In the genomic region with DNA sequence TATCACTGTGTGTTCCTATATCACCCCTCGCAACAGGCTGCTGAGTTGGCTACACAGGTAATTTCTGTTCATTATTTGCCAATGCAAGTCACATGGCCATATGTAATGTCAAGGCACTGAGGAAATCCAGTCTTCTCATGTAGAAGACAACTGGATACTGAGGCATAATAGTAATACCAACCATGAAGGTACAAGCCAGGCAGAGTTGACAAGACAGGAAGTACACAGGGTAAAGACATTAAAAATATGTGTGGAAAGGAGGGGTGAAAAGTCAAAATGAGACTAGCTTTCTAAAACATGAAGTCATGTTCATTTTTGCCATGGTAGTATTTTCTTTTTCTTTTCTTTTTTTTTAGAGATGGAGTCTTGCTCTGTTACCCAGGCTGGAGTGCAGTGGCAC, we compare ENCODE assay signal across 17 cellular contexts. TPM values are rescaled to one million over a fixed set of nuclear protein-coding genes. Genes with fewer than 3 reads are reported as not detected.
DNase-seq lines count a peak whose midpoint lies in the region; ATAC-seq and TF ChIP-seq lines count a peak whose summit lies in the region.
"Had no signal": no experiment of that assay in that cellular context is flagged by ENCODE, and none has a peak within 500 bp of the region (broad histone marks: within the 10 kb centered on the region; RNA-seq: fewer than 3 reads in every experiment).

No MANE protein-coding gene starts in this region.

- in situ Hi-C loops in HAP-1 (cut with MboI; ENCODE audit: low sequenced_read_pairs) = no loop called here

- H3K36me3 ChIP-seq in right lobe of liver = no peaks in the 10 kb centered on the region
- H3K36me3 ChIP-seq in HAP-1 (replicated peaks) = no peaks in the 10 kb centered on the region
- H3K36me3 ChIP-seq: Peyer's patch had no signal

- DNase-seq in activated CD8-positive, alpha-beta T cell treated with anti-CD3 and anti-CD28 coated beads for 36 hours = no peak
- no peak for DNase-seq in activated CD8-positive, alpha-beta T cell treated with anti-CD3 and anti-CD28 coated beads, Interleukin-2, amount 10 ng/mL, durations not matched to agents 7 days and 5 days
- DNase-seq in CD4-positive, alpha-beta T cell = no peak
- DNase-seq in activated CD4-positive, alpha-beta memory T cell treated with anti-CD3 and anti-CD28 coated beads, Interleukin-2, amount 10 ng/mL, durations not matched to agents 7 days and 5 days = no peak
- no peak for DNase-seq in naive thymus-derived CD8-positive, alpha-beta T cell
- DNase-seq in right lobe of liver (no peak), HAP-1 (ENCODE audit: low spot score in 2 of 2) (no peak)
- DNase-seq: 8988T, DMS153, GDM1, GOT3, NCI-H1105, NCI-H2081 treated with DMSO at 0.1 percent for 48 hours, Peyer's patch had no signal

- CTCF ChIA-PET in activated CD8-positive, alpha-beta T cell treated with anti-CD3 and anti-CD28 coated beads for 36 hours (lab: Charles Lee) = interaction anchor here (0.9 to 1.3 kb wide), 3 partner anchors 10 to 56 kb away, joined by 3 to 4 read pairs (median 3); a partner anchor contains a TSS
- CTCF ChIA-PET in activated CD8-positive, alpha-beta T cell treated with anti-CD3 and anti-CD28 coated beads, Interleukin-2, amount 10 ng/mL, durations not matched to agents 7 days and 5 days (lab: Charles Lee) = interaction anchor here (1.0 to 3.2 kb wide), 4 partner anchors 10 to 55 kb away, joined by 3 to 10 read pairs (median 4); no protein-coding TSS in a partner anchor
- CTCF ChIA-PET in CD4-positive, alpha-beta T cell (lab: Charles Lee) = no interaction called here
- CTCF ChIA-PET in activated CD4-positive, alpha-beta memory T cell treated with anti-CD3 and anti-CD28 coated beads, Interleukin-2, amount 10 ng/mL, durations not matched to agents 7 days and 5 days (lab: Charles Lee) = interaction anchor here (1.2 to 1.6 kb wide), 2 partner anchors 55 to 131 kb away, joined by 3 to 6 read pairs; a partner anchor contains a TSS

- H3K4me1 ChIP-seq in right lobe of liver = no peaks in the 10 kb centered on the region
- peaks cover 7% of the 10 kb centered on the region for H3K4me1 ChIP-seq in HAP-1
- H3K4me1 ChIP-seq: Peyer's patch had no signal

- H3K9me3 ChIP-seq in CD4-positive, alpha-beta T cell (ENCODE audit: control insufficient read depth, low read length) = no peaks in the 10 kb centered on the region
- no peaks in the 10 kb centered on the region for H3K9me3 ChIP-seq in right lobe of liver
- H3K9me3 ChIP-seq in HAP-1 = no peaks in the 10 kb centered on the region
- H3K9me3 ChIP-seq: Peyer's patch had no signal

- no peaks in the 10 kb centered on the region for H3K27me3 ChIP-seq in CD4-positive, alpha-beta T cell (ENCODE audit: control insufficient read depth, insufficient read depth, low read length)
- H3K27me3 ChIP-seq in right lobe of liver (no peaks in the 10 kb centered on the region), HAP-1 (ENCODE audit: low read depth) (no peaks in the 10 kb centered on the region)
- H3K27me3 ChIP-seq: Peyer's patch had no signal

- H3K27ac ChIP-seq in CD4-positive, alpha-beta T cell (ENCODE audit: low read depth, low read length) = no peak overlapping the region
- H3K27ac ChIP-seq in right lobe of liver = no peak overlapping the region
- H3K27ac ChIP-seq: Peyer's patch had no signal

- peaks cover 21% of the 10 kb centered on the region for H3K4me1 Mint-ChIP-seq in activated CD8-positive, alpha-beta T cell treated with anti-CD3 and anti-CD28 coated beads for 36 hours (ENCODE audit: low read depth)
- peaks cover 17% of the 10 kb centered on the region for H3K4me1 Mint-ChIP-seq in activated CD8-positive, alpha-beta T cell treated with anti-CD3 and anti-CD28 coated beads, Interleukin-2, amount 10 ng/mL, durations not matched to agents 7 days and 5 days (ENCODE audit: low read depth)
- peaks cover 20% of the 10 kb centered on the region for H3K4me1 Mint-ChIP-seq in CD4-positive, alpha-beta T cell (ENCODE audit: low read depth)
- H3K4me1 Mint-ChIP-seq in activated CD4-positive, alpha-beta memory T cell treated with anti-CD3 and anti-CD28 coated beads, Interleukin-2, amount 10 ng/mL, durations not matched to agents 7 days and 5 days = peaks cover 19% of the 10 kb centered on the region
- H3K4me1 Mint-ChIP-seq in naive thymus-derived CD8-positive, alpha-beta T cell = peaks cover 6 to 14% (median 10%) of the 10 kb centered on the region in 4 donors
- H3K4me1 Mint-ChIP-seq: CD14-positive monocyte had no signal

- H3K27ac Mint-ChIP-seq in activated CD8-positive, alpha-beta T cell treated with anti-CD3 and anti-CD28 coated beads for 36 hours = peak overlapping the region; percentile 71
- H3K27ac Mint-ChIP-seq in activated CD8-positive, alpha-beta T cell treated with anti-CD3 and anti-CD28 coated beads, Interleukin-2, amount 10 ng/mL, durations not matched to agents 7 days and 5 days = no peak overlapping the region
- peak overlapping the region; percentile 22 for H3K27ac Mint-ChIP-seq in CD4-positive, alpha-beta T cell
- H3K27ac Mint-ChIP-seq in activated CD4-positive, alpha-beta memory T cell treated with anti-CD3 and anti-CD28 coated beads, Interleukin-2, amount 10 ng/mL, durations not matched to agents 7 days and 5 days = peak overlapping the region; percentile 50
- peak overlapping the region in 7 of 10 donors; percentile 4 to 60 (median 37) for H3K27ac Mint-ChIP-seq in naive thymus-derived CD8-positive, alpha-beta T cell
- H3K27ac Mint-ChIP-seq: CD14-positive monocyte had no signal

- POLR2A ChIA-PET in activated CD8-positive, alpha-beta T cell treated with anti-CD3 and anti-CD28 coated beads for 36 hours (lab: Charles Lee) = interaction anchor here (1.0 to 1.2 kb wide), 2 partner anchors 11 to 55 kb away, joined by 3 to 7 read pairs; a partner anchor contains a TSS
- POLR2A ChIA-PET in activated CD8-positive, alpha-beta T cell treated with anti-CD3 and anti-CD28 coated beads, Interleukin-2, amount 10 ng/mL, durations not matched to agents 7 days and 5 days (lab: Charles Lee) = interaction anchor here (1.4 kb wide), 1 partner anchor 55 kb away, joined by 6 read pairs; no protein-coding TSS in a partner anchor
- POLR2A ChIA-PET in CD4-positive, alpha-beta T cell (lab: Charles Lee) = interaction anchor here (2.4 to 3.3 kb wide), 2 partner anchors 55 to 131 kb away, joined by 14 to 56 read pairs; a partner anchor contains a TSS
- POLR2A ChIA-PET in activated CD4-positive, alpha-beta memory T cell treated with anti-CD3 and anti-CD28 coated beads, Interleukin-2, amount 10 ng/mL, durations not matched to agents 7 days and 5 days (lab: Charles Lee) = interaction anchor here (0.6 to 3.7 kb wide), 4 partner anchors 9 to 132 kb away, joined by 3 to 17 read pairs (median 8); a partner anchor contains a TSS
- POLR2A ChIA-PET in naive thymus-derived CD8-positive, alpha-beta T cell (lab: Charles Lee) = interaction anchor here (0.6 to 6.2 kb wide), 3 partner anchors 16 to 55 kb away, joined by 3 to 49 read pairs (median 3); a partner anchor contains a TSS

- no peak for TF ChIP-seq POLR2A in right lobe of liver (IDR thresholded peaks at IDR 0.05)

- WGBS in right lobe of liver (ENCODE audit: insufficient coverage, low coverage, low lambda C conversion rate, missing lambda C conversion rate) = 100% methylated on average over 1 of the region's 1 CpG

- TF ChIP-seq CTCF in activated CD8-positive, alpha-beta T cell treated with anti-CD3 and anti-CD28 coated beads for 36 hours (IDR thresholded peaks at IDR 0.05) = no peak
- no peak for TF ChIP-seq CTCF in CD4-positive, alpha-beta T cell (IDR thresholded peaks at IDR 0.05)
- no peak for TF ChIP-seq CTCF in right lobe of liver (IDR thresholded peaks at IDR 0.05)

- H3K36me3 Mint-ChIP-seq in activated CD8-positive, alpha-beta T cell treated with anti-CD3 and anti-CD28 coated beads for 36 hours (ENCODE audit: low read depth) = peaks cover 16% of the 10 kb centered on the region
- peaks cover 52% of the 10 kb centered on the region for H3K36me3 Mint-ChIP-seq in activated CD8-positive, alpha-beta T cell treated with anti-CD3 and anti-CD28 coated beads, Interleukin-2, amount 10 ng/mL, durations not matched to agents 7 days and 5 days (ENCODE audit: low read depth)
- peaks cover 57% of the 10 kb centered on the region for H3K36me3 Mint-ChIP-seq in CD4-positive, alpha-beta T cell (ENCODE audit: low read depth)
- H3K36me3 Mint-ChIP-seq in activated CD4-positive, alpha-beta memory T cell treated with anti-CD3 and anti-CD28 coated beads, Interleukin-2, amount 10 ng/mL, durations not matched to agents 7 days and 5 days (ENCODE audit: low read depth) = peaks cover 53% of the 10 kb centered on the region
- peaks cover 0 to 43% (median 7%) of the 10 kb centered on the region in 3 donors for H3K36me3 Mint-ChIP-seq in naive thymus-derived CD8-positive, alpha-beta T cell

- peak; percentile 70 for ATAC-seq in activated CD8-positive, alpha-beta T cell treated with anti-CD3 and anti-CD28 coated beads for 36 hours
- ATAC-seq in activated CD8-positive, alpha-beta T cell treated with anti-CD3 and anti-CD28 coated beads, Interleukin-2, amount 10 ng/mL, durations not matched to agents 7 days and 5 days = no peak
- no peak for ATAC-seq in CD4-positive, alpha-beta T cell (ENCODE audit: poor library complexity)
- no peak for ATAC-seq in naive thymus-derived CD8-positive, alpha-beta T cell
- no peak for ATAC-seq in right lobe of liver
- no peak for ATAC-seq in HG03025 (IDR thresholded peaks at IDR 0.05; ENCODE audit: low FRiP score, unreplicated experiment)
- ATAC-seq: K562 had no signal

- H3K4me3 ChIP-seq in right lobe of liver (no peak overlapping the region), HAP-1 (no peak overlapping the region)
- H3K4me3 ChIP-seq: K562, Peyer's patch had no signal

- intact Hi-C loops in activated CD8-positive, alpha-beta T cell treated with anti-CD3 and anti-CD28 coated beads for 36 hours (cut with micrococcal nuclease) = no loop called here
- intact Hi-C loops in CD4-positive, alpha-beta T cell (cut with DNase I, micrococcal nuclease) = loop anchor here (5.0 kb wide), 2 partner anchors 52 to 132 kb away; a partner anchor contains a TSS
- intact Hi-C loops in right lobe of liver (cut with DNase I) = no loop called here

- H3K9me3 Mint-ChIP-seq in activated CD8-positive, alpha-beta T cell treated with anti-CD3 and anti-CD28 coated beads for 36 hours = no peaks in the 10 kb centered on the region
- H3K9me3 Mint-ChIP-seq in activated CD8-positive, alpha-beta T cell treated with anti-CD3 and anti-CD28 coated beads, Interleukin-2, amount 10 ng/mL, durations not matched to agents 7 days and 5 days (ENCODE audit: insufficient read depth) = no peaks in the 10 kb centered on the region
- H3K9me3 Mint-ChIP-seq in CD4-positive, alpha-beta T cell = no peaks in the 10 kb centered on the region
- no peaks in the 10 kb centered on the region for H3K9me3 Mint-ChIP-seq in activated CD4-positive, alpha-beta memory T cell treated with anti-CD3 and anti-CD28 coated beads, Interleukin-2, amount 10 ng/mL, durations not matched to agents 7 days and 5 days
- no peaks in the 10 kb centered on the region for H3K9me3 Mint-ChIP-seq in naive thymus-derived CD8-positive, alpha-beta T cell

- no peaks in the 10 kb centered on the region for H3K27me3 Mint-ChIP-seq in activated CD8-positive, alpha-beta T cell treated with anti-CD3 and anti-CD28 coated beads for 36 hours
- no peaks in the 10 kb centered on the region for H3K27me3 Mint-ChIP-seq in activated CD8-positive, alpha-beta T cell treated with anti-CD3 and anti-CD28 coated beads, Interleukin-2, amount 10 ng/mL, durations not matched to agents 7 days and 5 days (ENCODE audit: low read depth)
- no peaks in the 10 kb centered on the region for H3K27me3 Mint-ChIP-seq in CD4-positive, alpha-beta T cell
- H3K27me3 Mint-ChIP-seq in activated CD4-positive, alpha-beta memory T cell treated with anti-CD3 and anti-CD28 coated beads, Interleukin-2, amount 10 ng/mL, durations not matched to agents 7 days and 5 days = no peaks in the 10 kb centered on the region
- H3K27me3 Mint-ChIP-seq in naive thymus-derived CD8-positive, alpha-beta T cell = no peaks in the 10 kb centered on the region

- H3K4me3 Mint-ChIP-seq in activated CD8-positive, alpha-beta T cell treated with anti-CD3 and anti-CD28 coated beads for 36 hours = no peak overlapping the region
- no peak overlapping the region for H3K4me3 Mint-ChIP-seq in activated CD8-positive, alpha-beta T cell treated with anti-CD3 and anti-CD28 coated beads, Interleukin-2, amount 10 ng/mL, durations not matched to agents 7 days and 5 days
- H3K4me3 Mint-ChIP-seq in CD4-positive, alpha-beta T cell = no peak overlapping the region
- no peak overlapping the region for H3K4me3 Mint-ChIP-seq in activated CD4-positive, alpha-beta memory T cell treated with anti-CD3 and anti-CD28 coated beads, Interleukin-2, amount 10 ng/mL, durations not matched to agents 7 days and 5 days
- H3K4me3 Mint-ChIP-seq in naive thymus-derived CD8-positive, alpha-beta T cell = no peak overlapping the region
- H3K4me3 Mint-ChIP-seq: CD14-positive monocyte had no signal

RNA-seq across cellular contexts. Expression of a gene that starts 17.5 kb away (rescaled TPM):
- 10 to 100 TPM; 86.0 to 89.5 TPM for total RNA-seq in activated CD8-positive, alpha-beta T cell treated with anti-CD3 and anti-CD28 coated beads for 36 hours
- total RNA-seq in activated CD8-positive, alpha-beta T cell treated with anti-CD3 and anti-CD28 coated beads, Interleukin-2, amount 10 ng/mL, durations not matched to agents 7 days and 5 days = 10 to 100 TPM; 84.2 to 94.3 TPM
- 100 to 1,000 TPM; 177 to 184 TPM for total RNA-seq in CD4-positive, alpha-beta T cell
- total RNA-seq in activated CD4-positive, alpha-beta memory T cell treated with anti-CD3 and anti-CD28 coated beads, Interleukin-2, amount 10 ng/mL, durations not matched to agents 7 days and 5 days = 10 to 100 TPM; 64.6 to 67.0 TPM
- total RNA-seq in naive thymus-derived CD8-positive, alpha-beta T cell = 10 to 100 TPM; 78.3 to 90.1 TPM
- 100 to 1,000 TPM; 109 to 125 (median 113) TPM for polyA plus RNA-seq in naive thymus-derived CD8-positive, alpha-beta T cell
- total RNA-seq in right lobe of liver = 10 to 100 TPM in 5 of 6 experiments, 1 to 10 TPM in 1; 9.3 to 17.5 (median 12.7) TPM

RNA-seq across cellular contexts. Expression of a gene that starts 55.6 kb away (rescaled TPM):
- 10 to 100 TPM; 15.3 to 19.1 TPM for total RNA-seq in activated CD8-positive, alpha-beta T cell treated with anti-CD3 and anti-CD28 coated beads for 36 hours
- total RNA-seq in activated CD8-positive, alpha-beta T cell treated with anti-CD3 and anti-CD28 coated beads, Interleukin-2, amount 10 ng/mL, durations not matched to agents 7 days and 5 days = 10 to 100 TPM; 26.5 to 27.9 TPM
- total RNA-seq in CD4-positive, alpha-beta T cell = 100 to 1,000 TPM; 107 to 112 TPM
- 10 to 100 TPM; 43.8 to 48.4 TPM for total RNA-seq in activated CD4-positive, alpha-beta memory T cell treated with anti-CD3 and anti-CD28 coated beads, Interleukin-2, amount 10 ng/mL, durations not matched to agents 7 days and 5 days
- total RNA-seq in naive thymus-derived CD8-positive, alpha-beta T cell = 10 to 100 TPM; 46.3 to 49.7 TPM
- polyA plus RNA-seq in naive thymus-derived CD8-positive, alpha-beta T cell = 10 to 100 TPM; 49.1 to 62.1 (median 60.9) TPM
- total RNA-seq in right lobe of liver = 10 to 100 TPM in 1 of 6 experiments, 1 to 10 TPM in 5; 2.9 to 14.1 (median 5.8) TPM

Comparison
In these comparisons a context has a peak if more than half of its experiments do, and no peak if none do; other contexts are left out.
1. intact Hi-C loops: an anchor here in CD4-positive, alpha-beta T cell (5.0 kb wide); none called in activated CD8-positive, alpha-beta T cell treated with anti-CD3 and anti-CD28 coated beads for 36 hours and right lobe of liver.